ENCODE assay signal across 9 cellular contexts in the genomic region with DNA sequence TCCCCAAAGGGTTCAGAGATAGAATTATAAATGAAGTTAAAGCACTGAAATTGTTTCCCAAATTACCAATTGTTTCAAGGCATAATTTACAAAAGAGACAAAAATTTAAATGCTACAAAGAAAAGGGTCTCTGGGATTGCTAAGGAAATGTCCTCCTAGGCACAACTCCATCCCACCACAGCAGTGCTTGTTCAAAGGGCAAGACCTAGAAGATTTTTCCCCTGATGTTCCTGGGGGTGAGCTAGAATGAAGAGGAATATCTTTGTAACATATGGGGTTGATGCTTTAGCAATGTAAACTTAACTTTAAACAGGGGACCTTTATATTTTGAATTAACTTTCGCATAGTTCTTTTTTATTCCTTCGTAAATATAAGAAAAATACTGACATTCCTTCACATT. TPM values are rescaled to one million over a fixed set of nuclear protein-coding genes. Genes with fewer than 3 reads are reported as not detected.
DNase-seq lines count a peak whose midpoint lies in the region; ATAC-seq and TF ChIP-seq lines count a peak whose summit lies in the region.
"Had no signal": no experiment of that assay in that cellular context is flagged by ENCODE, and none has a peak within 500 bp of the region (broad histone marks: within the 10 kb centered on the region; RNA-seq: fewer than 3 reads in every experiment).

No MANE protein-coding gene starts in this region.

- peak overlapping the region; percentile 99 for H3K27ac Mint-ChIP-seq in activated CD4-positive, alpha-beta memory T cell treated with anti-CD3 and anti-CD28 coated beads, Interleukin-2, amount 10 ng/mL, durations not matched to agents 7 days and 5 days
- H3K27ac Mint-ChIP-seq in mesothelial cell of epicardium: peak overlapping the region; percentile 28

- H3K4me2 ChIP-seq in BLaER1 (peak overlapping the region; percentile 98), neuronal stem cell (ENCODE audit: insufficient read depth, low read length, poor library complexity, severe bottlenecking) (no peak overlapping the region)

- H3K23ac ChIP-seq in neuronal stem cell (ENCODE audit: low read depth, low read length, poor library complexity): no peak overlapping the region

- in situ Hi-C loops in KBM-7 (cut with MboI; ENCODE audit: low pct_unique_long_range_greater_than_20kb, low sequenced_read_pairs): no loop called here

- no peak for ATAC-seq in body of pancreas

- H2BK120ac ChIP-seq in neuronal stem cell (ENCODE audit: low read depth, low read length): no peak overlapping the region

- POLR2A ChIA-PET in activated CD4-positive, alpha-beta memory T cell treated with anti-CD3 and anti-CD28 coated beads, Interleukin-2, amount 10 ng/mL, durations not matched to agents 7 days and 5 days (lab: Charles Lee): interaction anchor here (0.6 to 14.9 kb wide), 7 partner anchors 15 to 1193 kb away, joined by 3 to 552 read pairs (median 7); a partner anchor contains a TSS

- H2AK5ac ChIP-seq in neuronal stem cell (ENCODE audit: low read depth, low read length): no peak overlapping the region

- no peaks in the 10 kb centered on the region for H3K9me3 ChIP-seq in BLaER1
- no peaks in the 10 kb centered on the region for H3K9me3 ChIP-seq in body of pancreas
- no peaks in the 10 kb centered on the region for H3K9me3 ChIP-seq in neuronal stem cell (replicated peaks in 1 of 2; ENCODE audit: control insufficient read depth in 2 of 2, insufficient read depth in 1 of 2, low read depth in 1 of 2, low read length in 2 of 2)

- no peak overlapping the region for H3K18ac ChIP-seq in neuronal stem cell (ENCODE audit: low read length)

- no peaks in the 10 kb centered on the region for H4K20me1 ChIP-seq in BLaER1

- TF ChIP-seq POLR2A in body of pancreas (IDR thresholded peaks at IDR 0.05): no peak

- no peaks in the 10 kb centered on the region for H3K9me3 Mint-ChIP-seq in activated CD4-positive, alpha-beta memory T cell treated with anti-CD3 and anti-CD28 coated beads, Interleukin-2, amount 10 ng/mL, durations not matched to agents 7 days and 5 days
- no peaks in the 10 kb centered on the region for H3K9me3 Mint-ChIP-seq in mesothelial cell of epicardium

- peaks cover 64% of the 10 kb centered on the region for H3K4me1 Mint-ChIP-seq in activated CD4-positive, alpha-beta memory T cell treated with anti-CD3 and anti-CD28 coated beads, Interleukin-2, amount 10 ng/mL, durations not matched to agents 7 days and 5 days
- peaks cover 42% of the 10 kb centered on the region for H3K4me1 Mint-ChIP-seq in mesothelial cell of epicardium

- CTCF ChIA-PET in activated CD4-positive, alpha-beta memory T cell treated with anti-CD3 and anti-CD28 coated beads, Interleukin-2, amount 10 ng/mL, durations not matched to agents 7 days and 5 days (lab: Charles Lee): interaction anchor here (1.5 to 4.0 kb wide), 3 partner anchors 8 to 20 kb away, joined by 3 to 34 read pairs (median 17); no protein-coding TSS in a partner anchor

- no peaks in the 10 kb centered on the region for H3K27me3 Mint-ChIP-seq in activated CD4-positive, alpha-beta memory T cell treated with anti-CD3 and anti-CD28 coated beads, Interleukin-2, amount 10 ng/mL, durations not matched to agents 7 days and 5 days
- H3K27me3 Mint-ChIP-seq in mesothelial cell of epicardium (ENCODE audit: low read depth): no peaks in the 10 kb centered on the region

- H3K36me3 ChIP-seq in BLaER1: no peaks in the 10 kb centered on the region
- no peaks in the 10 kb centered on the region for H3K36me3 ChIP-seq in body of pancreas (replicated peaks in 1 of 2; ENCODE audit: insufficient read depth in 1 of 2, low read depth in 2 of 2)
- no peaks in the 10 kb centered on the region for H3K36me3 ChIP-seq in neuronal stem cell (replicated peaks in 1 of 2; ENCODE audit: control insufficient read depth in 2 of 2, insufficient read depth in 2 of 2, low read length in 2 of 2)

- intact Hi-C loops in body of pancreas (cut with DNase I): no loop called here

- no peak overlapping the region for H3K4ac ChIP-seq in neuronal stem cell (ENCODE audit: low read length)

- H2AFZ ChIP-seq in neuronal stem cell (ENCODE audit: low read length): no peak overlapping the region

- H3K27ac ChIP-seq in BLaER1: peak overlapping the region; percentile 89
- H3K27ac ChIP-seq in body of pancreas: no peak overlapping the region
- H3K27ac ChIP-seq in neuronal stem cell (replicated peaks; ENCODE audit: low read length): no peak overlapping the region

- H3K4me3 ChIP-seq in BLaER1: peak overlapping the region; percentile 76
- peak overlapping the region; percentile 95 for H3K4me3 ChIP-seq in GM12865 (ENCODE audit: low read depth, low read length)
- H3K4me3 ChIP-seq in body of pancreas: no peak overlapping the region
- H3K4me3 ChIP-seq in neuronal stem cell (ENCODE audit: low read length in 2 of 2): no peak overlapping the region

- peak overlapping the region; percentile 96 for H3K4me3 Mint-ChIP-seq in activated CD4-positive, alpha-beta memory T cell treated with anti-CD3 and anti-CD28 coated beads, Interleukin-2, amount 10 ng/mL, durations not matched to agents 7 days and 5 days
- H3K4me3 Mint-ChIP-seq in mesothelial cell of epicardium: no peak overlapping the region

- no peak for TF ChIP-seq CTCF in GM12865 (IDR thresholded peaks at IDR 0.05; ENCODE audit: insufficient read depth, low read depth, low read length, missing control alignments)
- TF ChIP-seq CTCF in mesothelial cell of epicardium (IDR thresholded peaks at IDR 0.05; ENCODE audit: unreplicated experiment): no peak
- TF ChIP-seq CTCF in body of pancreas (IDR thresholded peaks at IDR 0.05): no peak

- H3K4me1 ChIP-seq in BLaER1 (peaks cover 64% of the 10 kb centered on the region), body of pancreas (no peaks in the 10 kb centered on the region), neuronal stem cell (ENCODE audit: control insufficient read depth in 2 of 2, insufficient read depth in 1 of 2, low read depth in 1 of 2, low read length in 2 of 2) (no peaks in the 10 kb centered on the region)

- H3K14ac ChIP-seq in neuronal stem cell (ENCODE audit: low read length): no peak overlapping the region

- H2BK15ac ChIP-seq in neuronal stem cell (ENCODE audit: low read length): no peak overlapping the region

- DNase-seq in GM12865 (ENCODE audit: low read depth) (no peak), mesothelial cell of epicardium (ENCODE audit: low spot score in 2 of 2, unreplicated experiment in 2 of 2) (no peak), KG1 (lab: John Stamatoyannopoulos, UW) (no peak), body of pancreas (no peak), neuronal stem cell (ENCODE audit: low spot score) (no peak), KBM-7 (no peak)
- no peak for DNase-seq in activated CD4-positive, alpha-beta memory T cell treated with anti-CD3 and anti-CD28 coated beads, Interleukin-2, amount 10 ng/mL, durations not matched to agents 7 days and 5 days
- DNase-seq: stimulated activated CD4-positive, alpha-beta T cell treated with anti-CD3 and anti-CD28 coated beads, Interleukin-15, amount 100 ng/mL, for 24 hours had no signal

- 63 to 77% methylated on average over 2 of the region's 2 CpGs for WGBS in body of pancreas, 2 donors
- no CpG with 5 or more reads among the region's 2 CpGs for WGBS in neuronal stem cell (ENCODE audit: extremely low coverage in 2 of 2, insufficient read length in 2 of 2, insufficient replicate concordance in 1 of 2), 2 donors

- H2BK5ac ChIP-seq in neuronal stem cell (ENCODE audit: low read length): no peak overlapping the region

- H3K27me3 ChIP-seq in BLaER1 (no peaks in the 10 kb centered on the region), body of pancreas (no peaks in the 10 kb centered on the region), neuronal stem cell (ENCODE audit: control insufficient read depth in 3 of 3, insufficient read depth in 3 of 3, low read depth in 1 of 3, low read length in 3 of 3) (no peaks in the 10 kb centered on the region)

- H3K9ac ChIP-seq in BLaER1 (peak overlapping the region; percentile 84), neuronal stem cell (ENCODE audit: low read depth, low read length, poor library complexity) (no peak overlapping the region)

- H4K8ac ChIP-seq in neuronal stem cell (ENCODE audit: low read depth, low read length): no peak overlapping the region

- no peaks in the 10 kb centered on the region for H3K79me1 ChIP-seq in neuronal stem cell (ENCODE audit: low read depth, low read length)

- no peak overlapping the region for H2BK12ac ChIP-seq in neuronal stem cell (ENCODE audit: low read length)

- H4K91ac ChIP-seq in neuronal stem cell (ENCODE audit: low read depth, low read length, poor library complexity): no peak overlapping the region

- peaks cover 59% of the 10 kb centered on the region for H3K36me3 Mint-ChIP-seq in activated CD4-positive, alpha-beta memory T cell treated with anti-CD3 and anti-CD28 coated beads, Interleukin-2, amount 10 ng/mL, durations not matched to agents 7 days and 5 days (ENCODE audit: low read depth)
- H3K36me3 Mint-ChIP-seq in mesothelial cell of epicardium: no peaks in the 10 kb centered on the region

RNA-seq across cellular contexts. Expression of a gene that starts 1.6 kb away (rescaled TPM):
- 1,000 to 10,000 TPM; 1,272 to 1,280 TPM for total RNA-seq in activated CD4-positive, alpha-beta memory T cell treated with anti-CD3 and anti-CD28 coated beads, Interleukin-2, amount 10 ng/mL, durations not matched to agents 7 days and 5 days
- total RNA-seq in mesothelial cell of epicardium (11.6 to 12.4 TPM (median 11.6 TPM) in 3 replicates), body of pancreas (10 to 100 TPM in 1 of 2 donors, 1 to 10 TPM in 1; 6.3 to 16.1 TPM)
- 0.22 TPM for polyA plus RNA-seq in neuronal stem cell (2013, experiment 1 of 2)
- 0.21 TPM for polyA plus RNA-seq in neuronal stem cell (2013, experiment 2 of 2)

RNA-seq across cellular contexts. Expression of a gene that starts 31.3 kb away (rescaled TPM):
- 1 to 10 TPM in 1 of 2 experiments, under 1 TPM in 1; 0.83 to 1.1 TPM for total RNA-seq in activated CD4-positive, alpha-beta memory T cell treated with anti-CD3 and anti-CD28 coated beads, Interleukin-2, amount 10 ng/mL, durations not matched to agents 7 days and 5 days
- total RNA-seq in mesothelial cell of epicardium: 0.38 to 0.42 TPM (median 0.42 TPM) in 3 replicates
- total RNA-seq in body of pancreas: not detected
- polyA plus RNA-seq in neuronal stem cell (2013, experiment 1 of 2): 0.04 TPM
- not detected for polyA plus RNA-seq in neuronal stem cell (2013, experiment 2 of 2)

Comparison
In these comparisons a context has a peak if more than half of its experiments do, and no peak if none do; other contexts are left out.
1. H3K4me3 ChIP-seq: peak in BLaER1 (single experiment) and GM12865 (single experiment); none in body of pancreas (0 of 2) and neuronal stem cell (0 of 2).
2. RNA of a gene that starts 1.6 kb away (total RNA-seq): 1,272 to 1,280 TPM in activated CD4-positive, alpha-beta memory T cell treated with anti-CD3 and anti-CD28 coated beads, Interleukin-2, amount 10 ng/mL, durations not matched to agents 7 days and 5 days; 6.3 to 16.1 TPM in body of pancreas and 11.6 to 12.4 TPM in mesothelial cell of epicardium; every median in the first group is over 10 times any median in the second.